22 cellular contexts compared by ENCODE assay signal in the genomic region with DNA sequence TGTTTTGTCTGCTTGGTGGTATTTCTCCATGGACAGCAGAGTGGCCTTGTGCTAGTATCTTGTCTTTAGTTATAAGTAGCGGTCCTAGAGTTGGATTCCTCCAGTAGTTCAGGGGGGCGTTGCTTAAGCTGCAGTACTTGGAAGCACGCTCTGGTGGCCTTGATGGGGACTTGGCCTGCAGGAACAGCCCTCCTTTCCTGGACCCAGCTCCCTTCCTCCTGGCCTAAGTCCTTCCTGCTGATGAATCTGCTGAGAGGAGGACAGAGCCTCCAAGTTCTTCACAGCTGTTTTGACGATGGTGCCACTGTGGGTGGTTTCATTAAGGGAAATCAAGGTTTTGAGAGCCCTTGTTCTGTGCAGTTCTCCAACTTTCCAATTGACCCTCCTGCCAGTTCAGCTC.
"Had no signal": no experiment of that assay in that cellular context is flagged by ENCODE, and none has a peak within 500 bp of the region (broad histone marks: within the 10 kb centered on the region; RNA-seq: fewer than 3 reads in every experiment).

No MANE protein-coding gene starts in this region.

- H3K9me3 Mint-ChIP-seq: natural killer cell had no signal

- H3K9me3 ChIP-seq: gastroesophageal sphincter, tibial artery had no signal

- H3K4me2 ChIP-seq: hepatocyte, smooth muscle cell had no signal

- DNase-seq: effector memory CD8-positive, alpha-beta T cell; foreskin keratinocyte; heart left ventricle; kidney; stimulated activated CD4-positive, alpha-beta T cell treated with anti-CD3 and anti-CD28 coated beads, Interleukin-2, amount 100 ng/mL, for 24 hours; stimulated activated CD4-positive, alpha-beta T cell treated with anti-CD3 and anti-CD28 coated beads, Interleukin-4, amount 100 ng/mL, for 24 hours; stimulated activated naive CD4-positive, alpha-beta T cell treated with Interleukin-2 at 50 U/mL for 16 hours; tibial artery had no signal

- H3K4me1 Mint-ChIP-seq: memory B cell; natural killer cell; neural crest cell; stimulated activated effector memory CD8-positive, alpha-beta T cell treated with anti-CD3 and anti-CD28 coated beads, Interleukin-12 subunit alpha, Interleukin-12 subunit beta, amount 100 ng/mL, for 72 hours had no signal

- H3K4me3 Mint-ChIP-seq: effector memory CD8-positive, alpha-beta T cell; memory B cell; natural killer cell; neural crest cell; stimulated activated effector memory CD8-positive, alpha-beta T cell treated with anti-CD3 and anti-CD28 coated beads, Interleukin-12 subunit alpha, Interleukin-12 subunit beta, amount 100 ng/mL, for 72 hours; type B pancreatic cell had no signal

- H3K27ac Mint-ChIP-seq: effector memory CD8-positive, alpha-beta T cell; memory B cell; natural killer cell; progenitor cell of endocrine pancreas; stimulated activated effector memory CD8-positive, alpha-beta T cell treated with anti-CD3 and anti-CD28 coated beads, Interleukin-12 subunit alpha, Interleukin-12 subunit beta, amount 100 ng/mL, for 72 hours; type B pancreatic cell had no signal

- H3K9ac ChIP-seq: parathyroid adenoma had no signal

- H3K4me3 ChIP-seq: coronary artery, gastroesophageal sphincter, heart left ventricle, hepatocyte, lung, smooth muscle cell, stomach, tibial artery had no signal

- H3K27ac ChIP-seq: coronary artery, epithelial cell of prostate, foreskin keratinocyte, gastroesophageal sphincter, heart left ventricle, hepatocyte, parathyroid adenoma, stomach, tibial artery had no signal

- H3K4me1 ChIP-seq: foreskin keratinocyte, gastroesophageal sphincter, parathyroid adenoma, tibial artery had no signal

- H3K27me3 Mint-ChIP-seq: effector memory CD8-positive, alpha-beta T cell; memory B cell; progenitor cell of endocrine pancreas; type B pancreatic cell had no signal

- H2AFZ ChIP-seq: hepatocyte, parathyroid adenoma had no signal

- H3K36me3 Mint-ChIP-seq: natural killer cell had no signal

- H3K27me3 ChIP-seq: foreskin keratinocyte, gastroesophageal sphincter, heart left ventricle, hepatocyte, stomach, tibial artery had no signal
